Comparison of ENCODE assay signal across 9 cellular contexts in genomic region chr16:84117482-84117843, GRCh38. TPM values are rescaled to one million over a fixed set of nuclear protein-coding genes. Genes with fewer than 3 reads are reported as not detected.
A peak's percentile ranks its signal among the peaks of the same experiment; 100 is the strongest.
DNase-seq lines count a peak whose midpoint lies in the region; TF ChIP-seq lines count a peak whose summit lies in the region.
"Had no signal": no experiment of that assay in that cellular context is flagged by ENCODE, and none has a peak within 500 bp of the region (broad histone marks: within the 10 kb centered on the region; RNA-seq: fewer than 3 reads in every experiment).

No MANE protein-coding gene starts in this region.

- peaks cover 18% of the 10 kb centered on the region for H3K4me1 Mint-ChIP-seq in neural progenitor cell

- peaks cover 28% of the 10 kb centered on the region for H4K20me1 ChIP-seq in Loucy (ENCODE audit: insufficient read depth, low read length, poor library complexity, severe bottlenecking)
- H4K20me1 ChIP-seq in neural progenitor cell (ENCODE audit: low read depth) = peaks cover 12% of the 10 kb centered on the region

- H3K27me3 ChIP-seq in Loucy (ENCODE audit: insufficient read depth, low read length, poor library complexity, severe bottlenecking) = no peaks in the 10 kb centered on the region
- H3K27me3 ChIP-seq in neural progenitor cell = no peaks in the 10 kb centered on the region

- DNase-seq in NCI-H510A (lab: John Stamatoyannopoulos, UW) (peak; percentile 18), NCI-H510A treated with DMSO at 0.1 percent for 48 hours (lab: John Stamatoyannopoulos, UW) (no peak), fibroblast of pulmonary artery (ENCODE audit: low read depth) (peak; percentile 49), neural progenitor cell (ENCODE audit: low spot score) (peak; percentile 58), AG08395 (ENCODE audit: low spot score) (no peak), NCI-H2029 treated with DMSO at 0.1 percent for 48 hours (lab: John Stamatoyannopoulos, UW) (no peak)
- DNase-seq in activated CD8-positive, alpha-beta memory T cell treated with anti-CD3 and anti-CD28 coated beads, Interleukin-2, amount 50 U/mL, for 4 hours = peak; percentile 35

- H3K9ac ChIP-seq in Loucy (ENCODE audit: low read depth, low read length, poor library complexity, severe bottlenecking) (peak overlapping the region; percentile 97), neural progenitor cell (peak overlapping the region; percentile 66)

- H3K4me2 ChIP-seq in Loucy (ENCODE audit: low read depth, low read length, poor library complexity, severe bottlenecking) (peak overlapping the region; percentile 85), neural progenitor cell (peak overlapping the region; percentile 99)

- peaks cover 7% of the 10 kb centered on the region for H3K36me3 Mint-ChIP-seq in neural progenitor cell

- H3K4me3 Mint-ChIP-seq in neural progenitor cell = peak overlapping the region; percentile 93

- H3K36me3 ChIP-seq in Loucy (ENCODE audit: insufficient read depth, low read length) (peaks cover 9% of the 10 kb centered on the region; the same call in 1 of the 2 replicates), neural progenitor cell (no peaks in the 10 kb centered on the region)

- no peaks in the 10 kb centered on the region for H3K9me3 Mint-ChIP-seq in neural progenitor cell

- no peak overlapping the region for H3K27ac ChIP-seq in neural progenitor cell

- peak overlapping the region; percentile 78 for H3K27ac Mint-ChIP-seq in neural progenitor cell

- H3K4me3 ChIP-seq in Loucy (ENCODE audit: low read length, poor library complexity, severe bottlenecking) (peak overlapping the region; percentile 100), fibroblast of pulmonary artery (replicated peaks; ENCODE audit: low read depth, low read length) (peak overlapping the region; percentile 95), neural progenitor cell (peak overlapping the region; percentile 86)

- TF ChIP-seq CTCF in Loucy (conservative IDR thresholded peaks at IDR 0.05; ENCODE audit: low read length) (no peak), fibroblast of pulmonary artery (IDR thresholded peaks at IDR 0.05; ENCODE audit: low read length, missing control alignments) (no peak), neural progenitor cell (IDR thresholded peaks at IDR 0.05) (no peak)

- H3K27me3 Mint-ChIP-seq in neural progenitor cell (ENCODE audit: insufficient read depth, low read depth) = no peaks in the 10 kb centered on the region

- H3K79me2 ChIP-seq in Loucy (ENCODE audit: insufficient read depth, low read length) (peaks cover 49% of the 10 kb centered on the region), neural progenitor cell (ENCODE audit: low read depth) (peaks cover 39% of the 10 kb centered on the region)

- H3K4me1 ChIP-seq in Loucy (ENCODE audit: insufficient read depth, low read length, poor library complexity, severe bottlenecking) (peaks cover 31% of the 10 kb centered on the region), neural progenitor cell (peaks cover 10% of the 10 kb centered on the region)

- 0 out of 2 replicates have a peak, but pooled peaks cover 4% of the 10 kb centered on the region for H3F3A ChIP-seq in Loucy (ENCODE audit: low read depth)
- peaks cover 25% of the 10 kb centered on the region for H3F3A ChIP-seq in neural progenitor cell (ENCODE audit: low read depth)

- H2AFZ ChIP-seq in Loucy (ENCODE audit: low read length) (peak overlapping the region; percentile 94), neural progenitor cell (replicated peaks) (peak overlapping the region; percentile 86)

- H3K9me2 ChIP-seq in Loucy (replicated peaks; ENCODE audit: low read depth, low read length) = no peaks in the 10 kb centered on the region

- H3K9me3 ChIP-seq in Loucy (ENCODE audit: insufficient read depth, low read depth, low read length) = no peaks in the 10 kb centered on the region
- H3K9me3 ChIP-seq in neural progenitor cell (ENCODE audit: low read depth) = no peaks in the 10 kb centered on the region

RNA-seq across cellular contexts. Expression of gene MBTPS1, which starts 0.7 kb away (rescaled TPM):
- 52.3 and 54.4 TPM in 2 replicates for total RNA-seq in neural progenitor cell (ENCODE audit: low replicate concordance)

RNA-seq across cellular contexts. Expression of gene HSDL1, which starts 27.5 kb away (rescaled TPM):
- total RNA-seq in neural progenitor cell (ENCODE audit: low replicate concordance) = 71.8 and 101 TPM in 2 replicates

RNA-seq across cellular contexts. Expression of gene DNAAF1, which starts 27.6 kb away (rescaled TPM):
- 0.11 and 0.12 TPM in 2 replicates for total RNA-seq in neural progenitor cell (ENCODE audit: low replicate concordance)
- total RNA-seq: glomerular endothelial cell had no signal

Comparison
In these comparisons a context has a peak if more than half of its experiments do, and no peak if none do; other contexts are left out.
1. DNase-seq: peak in NCI-H510A (single experiment), activated CD8-positive, alpha-beta memory T cell treated with anti-CD3 and anti-CD28 coated beads, Interleukin-2, amount 50 U/mL, for 4 hours (single experiment), fibroblast of pulmonary artery (single experiment) and neural progenitor cell (single experiment); none in NCI-H510A treated with DMSO at 0.1 percent for 48 hours (single experiment), AG08395 (single experiment) and NCI-H2029 treated with DMSO at 0.1 percent for 48 hours (single experiment).
2. Peak in every context shown above with its lines, with median percentiles within 50 percentile points of each other: H3K4me3 ChIP-seq.